ENCODE assay signal across 18 cellular contexts in the genomic region with DNA sequence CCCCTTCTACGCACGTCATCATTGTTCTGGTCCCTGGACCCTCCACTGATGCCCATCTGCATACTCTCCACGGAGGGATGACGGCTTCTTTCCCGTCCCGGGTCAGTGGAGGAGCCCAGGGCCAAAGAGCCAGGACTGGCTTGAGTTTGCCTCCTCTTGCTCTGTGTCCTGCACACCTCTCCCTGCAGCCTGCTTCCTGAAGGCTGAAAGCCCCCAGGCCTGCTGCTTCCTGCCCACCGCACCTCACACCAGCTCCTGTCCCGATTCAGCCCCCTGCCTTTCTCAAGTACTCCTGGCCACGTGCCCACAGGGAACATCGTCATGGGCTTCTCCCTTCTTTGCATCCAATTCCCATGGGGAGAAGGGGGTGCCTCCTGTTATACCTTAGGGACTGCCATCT. TPM values are rescaled to one million over a fixed set of nuclear protein-coding genes. Genes with fewer than 3 reads are reported as not detected.
DNase-seq lines count a peak whose midpoint lies in the region; ATAC-seq and TF ChIP-seq lines count a peak whose summit lies in the region.
"Had no signal": no experiment of that assay in that cellular context is flagged by ENCODE, and none has a peak within 500 bp of the region (broad histone marks: within the 10 kb centered on the region; RNA-seq: fewer than 3 reads in every experiment).

No MANE protein-coding gene starts in this region.

- H3K4ac ChIP-seq in H9 (ENCODE audit: low read depth, low read length), result no peak overlapping the region

- H2BK120ac ChIP-seq in H9 (ENCODE audit: low read depth, low read length, poor library complexity, severe bottlenecking), result no peak overlapping the region

- no peak overlapping the region for H4K91ac ChIP-seq in H9 (ENCODE audit: insufficient read length, low read depth, low read length)

- no peak overlapping the region for H2AK5ac ChIP-seq in H9 (ENCODE audit: insufficient read length, low read length)

- H4K20me1 ChIP-seq in H9 (ENCODE audit: control insufficient read depth, insufficient read depth, insufficient read length), result no peaks in the 10 kb centered on the region

- peaks cover 2% of the 10 kb centered on the region; the same call in 1 of the 2 replicates for H3K79me2 ChIP-seq in H9 (ENCODE audit: insufficient read depth, low read length)

- intact Hi-C loops in spleen (cut with DNase I; ENCODE audit: low total_unique reads), result no loop called here

- WGBS in H9 (ENCODE audit: extremely low coverage, insufficient read length, low lambda C conversion rate), result no CpG with 5 or more reads among the region's 10 CpGs
- WGBS in spleen, 5 donors, result 82 to 89% (median 88%) methylated on average over 10 of the region's 10 CpGs

- peak overlapping the region in 2 of 3 experiments; percentile 10 to 96; a peak in 3 of 7 replicates for H3K27ac Mint-ChIP-seq in H9

- no peak overlapping the region for H3K18ac ChIP-seq in H9 (ENCODE audit: insufficient read length, low read depth, low read length)

- no peak overlapping the region for H2BK5ac ChIP-seq in H9 (ENCODE audit: insufficient read length, low read length)

- no peak overlapping the region for H3K27ac ChIP-seq in H9 (ENCODE audit: insufficient read length, low read depth, low read length)
- peak overlapping the region; percentile 6 for H3K27ac ChIP-seq in cingulate gyrus (ENCODE audit: low read depth, low read length)
- H3K27ac ChIP-seq in spleen, result no peak overlapping the region
- H3K27ac ChIP-seq: C4-2B, KMS-11, SJSA1 had no signal

- H2BK15ac ChIP-seq in H9 (ENCODE audit: low read depth, low read length), result no peak overlapping the region

- ATAC-seq in HG02970 (IDR thresholded peaks at IDR 0.05; ENCODE audit: low FRiP score, unreplicated experiment) (no peak), HG03439 (IDR thresholded peaks at IDR 0.05; ENCODE audit: unreplicated experiment) (no peak)
- ATAC-seq: Panc1 had no signal

- H4K8ac ChIP-seq in H9 (replicated peaks; ENCODE audit: insufficient read length, low read depth, low read length), result no peak overlapping the region

- H3K27me3 ChIP-seq in H9 (ENCODE audit: insufficient read depth, low read length) (no peaks in the 10 kb centered on the region), spleen (replicated peaks in 1 of 7) (no peaks in the 10 kb centered on the region)
- H3K27me3 ChIP-seq: SJSA1 had no signal

- H3K4me1 ChIP-seq in H9 (ENCODE audit: insufficient read depth, low read length) (no peaks in the 10 kb centered on the region), spleen (peaks cover 0 to 13% (median 9%) of the 10 kb centered on the region in 6 donors)

- H3K9me3 Mint-ChIP-seq in H9, result peaks cover 0 to 7% of the 10 kb centered on the region in 2 experiments; a peak in 3 of 5 replicates

- no peaks in the 10 kb centered on the region; the same call in 1 of the 2 replicates for H3K27me3 Mint-ChIP-seq in H9 (ENCODE audit: low read depth)

- no peaks in the 10 kb centered on the region for H3K79me1 ChIP-seq in H9 (ENCODE audit: insufficient read depth, low read depth, low read length, poor library complexity, severe bottlenecking)

- no peaks in the 10 kb centered on the region for H3K9me3 ChIP-seq in H9 (ENCODE audit: control insufficient read depth, low read depth, low read length)
- peaks cover 0 to 11% (median 6%) of the 10 kb centered on the region in 8 donors for H3K9me3 ChIP-seq in spleen
- H3K9me3 ChIP-seq: SJSA1 had no signal

- H3T11ph ChIP-seq in H9 (ENCODE audit: low read length), result no peak overlapping the region

- TF ChIP-seq POLR2A in spleen (IDR thresholded peaks at IDR 0.05), result no peak

- no peak overlapping the region for H3K23ac ChIP-seq in H9 (ENCODE audit: insufficient read length, low read depth, low read length)

- H3K23me2 ChIP-seq in H9 (ENCODE audit: insufficient read length, low read depth, low read length, poor library complexity, severe bottlenecking), result no peaks in the 10 kb centered on the region

- no peak overlapping the region for H3K4me3 Mint-ChIP-seq in H9

- H3K14ac ChIP-seq in H9 (ENCODE audit: insufficient read depth, low read length), result no peak overlapping the region

- H3K36me3 Mint-ChIP-seq in H9 (ENCODE audit: insufficient read depth in 1 of 3, low read depth in 3 of 3), result peaks cover 21 to 41% (median 34%) of the 10 kb centered on the region in 3 experiments

- peaks cover 11 to 15% of the 10 kb centered on the region in 2 experiments for H3K4me1 Mint-ChIP-seq in H9

- no peak overlapping the region for H2BK20ac ChIP-seq in H9 (ENCODE audit: low read depth, low read length, poor library complexity, severe bottlenecking)

- TF ChIP-seq CTCF in H9 (conservative IDR thresholded peaks at IDR 0.05) (no peak), spleen (IDR thresholded peaks at IDR 0.05 in 8 of 11, conservative IDR thresholded peaks at IDR 0.05 in 3 of 11) (no peak)

- no peak overlapping the region for H3K56ac ChIP-seq in H9 (ENCODE audit: insufficient read length, low read depth, low read length)

- H3K4me2 ChIP-seq in H9 (ENCODE audit: insufficient read depth, insufficient read length, low read length), result no peak overlapping the region
- H3K4me2 ChIP-seq: KMS-11 had no signal

- no peak overlapping the region for H4K5ac ChIP-seq in H9 (ENCODE audit: insufficient read length, low read depth, low read length)

- peaks cover 0 to 12% (median 0%) of the 10 kb centered on the region in 6 donors for H3K36me3 ChIP-seq in spleen

- no peak overlapping the region for H2AFZ ChIP-seq in H9 (ENCODE audit: low read length)

- no peak overlapping the region for H2BK12ac ChIP-seq in H9 (ENCODE audit: insufficient read length, low read depth, low read length)

- no peak overlapping the region for H3K4me3 ChIP-seq in spleen
- H3K4me3 ChIP-seq: SJSA1 had no signal

- no peak overlapping the region for H3K9ac ChIP-seq in H9 (ENCODE audit: extremely low read depth, insufficient read length, low read length)
- H3K9ac ChIP-seq: KMS-11 had no signal

- DNase-seq in H9 (no peak), NCI-H2171 (lab: John Stamatoyannopoulos, UW) (peak; percentile 45), spleen (peak; percentile 24), COR-L47 (lab: John Stamatoyannopoulos, UW) (no peak)
- DNase-seq: AML-193, DMS 273 treated with DMSO at 0.1 percent for 48 hours, DND-41, NCI-H1436 treated with DMSO at 0.1 percent for 48 hours, NCI-H2081, NCI-H2227 treated with DMSO at 0.1 percent for 48 hours, NCI-H510A treated with DMSO at 0.1 percent for 48 hours had no signal

RNA-seq across cellular contexts. Expression of a gene that starts 7.1 kb away (rescaled TPM):
- total RNA-seq in H9 (2021) (39.5 and 43.0 TPM in 2 replicates), spleen (10 to 100 TPM; 39.6 to 61.5 (median 58.2) TPM)
- polyA plus RNA-seq in spleen, result 10 to 100 TPM; 36.5 to 53.1 (median 42.4) TPM

RNA-seq across cellular contexts. Expression of a gene that starts 58.8 kb away (rescaled TPM):
- total RNA-seq in H9 (2021) (4.6 and 5.1 TPM in 2 replicates), spleen (10 to 100 TPM in 1 of 7 donors, 1 to 10 TPM in 6; 4.6 to 10.5 (median 8.0) TPM)
- polyA plus RNA-seq in spleen, result 1 to 10 TPM; 1.7 to 3.0 (median 2.2) TPM

Comparison
In these comparisons a context has a peak if more than half of its experiments do, and no peak if none do; other contexts are left out.
1. DNase-seq: peak in NCI-H2171 (single experiment) and spleen (single experiment); none in H9 (single experiment) and COR-L47 (single experiment).